In the genomic region with DNA sequence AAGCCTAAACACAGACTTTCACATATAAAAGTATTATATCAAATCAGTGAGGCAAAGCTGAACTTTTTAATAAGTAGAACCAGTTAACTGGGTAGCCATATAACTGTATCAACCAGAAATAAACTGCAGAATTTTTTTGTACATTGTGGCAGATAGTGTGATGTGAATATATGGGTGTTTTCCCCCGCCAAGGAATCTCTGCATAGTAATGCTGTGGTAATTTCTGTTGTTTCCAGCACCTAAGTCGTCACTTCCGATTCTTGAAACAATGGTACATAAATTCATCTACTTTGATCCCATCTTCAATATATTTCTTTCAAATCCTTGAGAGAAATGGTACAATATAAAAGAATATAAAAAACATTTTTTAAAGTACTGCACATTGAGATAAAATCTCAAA, we compare ENCODE assay signal across 19 cellular contexts. TPM values are rescaled to one million over a fixed set of nuclear protein-coding genes. Genes with fewer than 3 reads are reported as not detected.
DNase-seq lines count a peak whose midpoint lies in the region; ATAC-seq and TF ChIP-seq lines count a peak whose summit lies in the region.
"Had no signal": no experiment of that assay in that cellular context is flagged by ENCODE, and none has a peak within 500 bp of the region (broad histone marks: within the 10 kb centered on the region; RNA-seq: fewer than 3 reads in every experiment).

No MANE protein-coding gene starts in this region.

- DNase-seq in GM10266 (ENCODE audit: extremely low spot score) = peak; percentile 41
- peak; percentile 12 for DNase-seq in germinal center (ENCODE audit: low spot score)
- no peak for DNase-seq in tibial nerve (ENCODE audit: low spot score in 2 of 2)
- DNase-seq in coronary artery (ENCODE audit: low spot score) = no peak
- DNase-seq in activated CD8-positive, alpha-beta memory T cell treated with anti-CD3 and anti-CD28 coated beads for 24 hours = no peak
- no peak for DNase-seq in GM23338 (ENCODE audit: low spot score)
- DNase-seq: AML-193, DMS79 treated with DMSO at 0.1 percent for 48 hours, GDM1, HCEC 1CT, NCI-H187 treated with DMSO at 0.1 percent for 48 hours, NCI-H446 treated with DMSO at 0.1 percent for 48 hours, NCI-H774, Peyer's patch, SHP77 treated with DMSO at 0.1 percent for 48 hours had no signal

- no peaks in the 10 kb centered on the region for H3K4me1 Mint-ChIP-seq in GM23338

- no peak overlapping the region for H3K27ac Mint-ChIP-seq in GM23338
- H3K27ac Mint-ChIP-seq: CD4-positive, CD25-positive, alpha-beta regulatory T cell; T-helper 1 cell treated with Interleukin-12 subunit alpha and Interleukin-12 subunit beta and Interleukin-4 antibody, amounts not matched to agents 30 μg/mL and 1 μg/mL, for 36 hours had no signal

- H3K9me3 ChIP-seq in tibial nerve = no peaks in the 10 kb centered on the region
- H3K9me3 ChIP-seq: Peyer's patch had no signal

- TF ChIP-seq CTCF in GM10266 (IDR thresholded peaks at IDR 0.05; ENCODE audit: control insufficient read depth, insufficient read depth, low read depth, missing control alignments) (no peak), tibial nerve (IDR thresholded peaks at IDR 0.05) (no peak), coronary artery (IDR thresholded peaks at IDR 0.05) (no peak), GM23338 (conservative IDR thresholded peaks at IDR 0.05; ENCODE audit: low read depth in 2 of 2) (no peak)

- peaks cover 14% of the 10 kb centered on the region; the same call in 1 of the 2 replicates for H3K79me2 ChIP-seq in GM23338 (replicated peaks; ENCODE audit: insufficient read depth)

- no peaks in the 10 kb centered on the region for H3K36me3 ChIP-seq in tibial nerve
- H3K36me3 ChIP-seq in GM23338 (ENCODE audit: insufficient read depth) = no peaks in the 10 kb centered on the region
- H3K36me3 ChIP-seq: Peyer's patch had no signal

- peaks cover 3% of the 10 kb centered on the region; the same call in 1 of the 2 replicates for H4K20me1 ChIP-seq in GM23338 (replicated peaks; ENCODE audit: insufficient read depth)

- no peaks in the 10 kb centered on the region for H3K9me3 Mint-ChIP-seq in GM23338
- H3K9me3 Mint-ChIP-seq: T-helper 1 cell treated with Interleukin-12 subunit alpha and Interleukin-12 subunit beta and Interleukin-4 antibody, amounts not matched to agents 30 μg/mL and 1 μg/mL, for 36 hours had no signal

- no peaks in the 10 kb centered on the region for H3F3A ChIP-seq in GM23338 (replicated peaks; ENCODE audit: low read depth)

- no peak overlapping the region for H3K4me3 ChIP-seq in tibial nerve
- H3K4me3 ChIP-seq in coronary artery = no peak overlapping the region
- H3K4me3 ChIP-seq in GM23338 = no peak overlapping the region
- H3K4me3 ChIP-seq: Peyer's patch had no signal

- peaks cover 5% of the 10 kb centered on the region for H3K27me3 Mint-ChIP-seq in GM23338 (ENCODE audit: insufficient read depth, low read depth, poor library complexity)
- H3K27me3 Mint-ChIP-seq: CD4-positive, CD25-positive, alpha-beta regulatory T cell had no signal

- no peaks in the 10 kb centered on the region for H3K9me2 ChIP-seq in GM23338 (ENCODE audit: insufficient read depth)

- no peak overlapping the region for H3K4me3 Mint-ChIP-seq in GM23338
- H3K4me3 Mint-ChIP-seq: CD4-positive, CD25-positive, alpha-beta regulatory T cell; T-helper 1 cell treated with Interleukin-12 subunit alpha and Interleukin-12 subunit beta and Interleukin-4 antibody, amounts not matched to agents 30 μg/mL and 1 μg/mL, for 36 hours had no signal

- H3K36me3 Mint-ChIP-seq in GM23338 (ENCODE audit: low read depth) = peaks cover 17% of the 10 kb centered on the region; the same call in 2 of the 3 replicates

- no peak for TF ChIP-seq EP300 in tibial nerve (IDR thresholded peaks at IDR 0.05)

- H3K4me2 ChIP-seq in GM23338 = no peak overlapping the region

- H3K27ac ChIP-seq in tibial nerve (no peak overlapping the region), coronary artery (no peak overlapping the region), GM23338 (ENCODE audit: low read depth) (no peak overlapping the region)

- ATAC-seq in GM18907 (IDR thresholded peaks at IDR 0.05; ENCODE audit: unreplicated experiment) (peak; percentile 45), HG02981 (IDR thresholded peaks at IDR 0.05; ENCODE audit: unreplicated experiment) (peak; percentile 38), GM23338 (no peak)

- H2AFZ ChIP-seq in GM23338 = no peak overlapping the region

- WGBS in tibial nerve, 2 donors = 96% methylated on average over 3 of the region's 3 CpGs

- no peak for TF ChIP-seq POLR2A in tibial nerve (IDR thresholded peaks at IDR 0.05)

- H3K4me1 ChIP-seq in tibial nerve (peaks cover 0 to 8% (median 3%) of the 10 kb centered on the region in 4 donors), GM23338 (ENCODE audit: insufficient read depth) (no peaks in the 10 kb centered on the region)
- H3K4me1 ChIP-seq: Peyer's patch had no signal

- H3K27me3 ChIP-seq in tibial nerve (no peaks in the 10 kb centered on the region), GM23338 (ENCODE audit: insufficient read depth) (no peaks in the 10 kb centered on the region)
- H3K27me3 ChIP-seq: Peyer's patch had no signal

TF ChIP-seq in GM23338, 12 proteins besides CTCF, POLR2A, EP300 and RAD21 (continues in another document):
- no peak for TF ChIP-seq STAT1 (IDR thresholded peaks at IDR 0.05; ENCODE audit: unreplicated experiment)
- no peak for TF ChIP-seq NANOG (IDR thresholded peaks at IDR 0.05; ENCODE audit: borderline replicate concordance)
- no peak for TF ChIP-seq EZH2 (IDR thresholded peaks at IDR 0.05; ENCODE audit: low read depth, unreplicated experiment)
- TF ChIP-seq ZNF114 (CRISPR knock-in tag; IDR thresholded peaks at IDR 0.05) = no peak
- no peak for TF ChIP-seq ZNF331 (CRISPR knock-in tag; IDR thresholded peaks at IDR 0.05; ENCODE audit: low read depth)
- no peak for TF ChIP-seq JUNB (IDR thresholded peaks at IDR 0.05; ENCODE audit: unreplicated experiment)
- TF ChIP-seq EZH2phosphoT487 (IDR thresholded peaks at IDR 0.05; ENCODE audit: unreplicated experiment) = no peak
- TF ChIP-seq, protein P1, sequence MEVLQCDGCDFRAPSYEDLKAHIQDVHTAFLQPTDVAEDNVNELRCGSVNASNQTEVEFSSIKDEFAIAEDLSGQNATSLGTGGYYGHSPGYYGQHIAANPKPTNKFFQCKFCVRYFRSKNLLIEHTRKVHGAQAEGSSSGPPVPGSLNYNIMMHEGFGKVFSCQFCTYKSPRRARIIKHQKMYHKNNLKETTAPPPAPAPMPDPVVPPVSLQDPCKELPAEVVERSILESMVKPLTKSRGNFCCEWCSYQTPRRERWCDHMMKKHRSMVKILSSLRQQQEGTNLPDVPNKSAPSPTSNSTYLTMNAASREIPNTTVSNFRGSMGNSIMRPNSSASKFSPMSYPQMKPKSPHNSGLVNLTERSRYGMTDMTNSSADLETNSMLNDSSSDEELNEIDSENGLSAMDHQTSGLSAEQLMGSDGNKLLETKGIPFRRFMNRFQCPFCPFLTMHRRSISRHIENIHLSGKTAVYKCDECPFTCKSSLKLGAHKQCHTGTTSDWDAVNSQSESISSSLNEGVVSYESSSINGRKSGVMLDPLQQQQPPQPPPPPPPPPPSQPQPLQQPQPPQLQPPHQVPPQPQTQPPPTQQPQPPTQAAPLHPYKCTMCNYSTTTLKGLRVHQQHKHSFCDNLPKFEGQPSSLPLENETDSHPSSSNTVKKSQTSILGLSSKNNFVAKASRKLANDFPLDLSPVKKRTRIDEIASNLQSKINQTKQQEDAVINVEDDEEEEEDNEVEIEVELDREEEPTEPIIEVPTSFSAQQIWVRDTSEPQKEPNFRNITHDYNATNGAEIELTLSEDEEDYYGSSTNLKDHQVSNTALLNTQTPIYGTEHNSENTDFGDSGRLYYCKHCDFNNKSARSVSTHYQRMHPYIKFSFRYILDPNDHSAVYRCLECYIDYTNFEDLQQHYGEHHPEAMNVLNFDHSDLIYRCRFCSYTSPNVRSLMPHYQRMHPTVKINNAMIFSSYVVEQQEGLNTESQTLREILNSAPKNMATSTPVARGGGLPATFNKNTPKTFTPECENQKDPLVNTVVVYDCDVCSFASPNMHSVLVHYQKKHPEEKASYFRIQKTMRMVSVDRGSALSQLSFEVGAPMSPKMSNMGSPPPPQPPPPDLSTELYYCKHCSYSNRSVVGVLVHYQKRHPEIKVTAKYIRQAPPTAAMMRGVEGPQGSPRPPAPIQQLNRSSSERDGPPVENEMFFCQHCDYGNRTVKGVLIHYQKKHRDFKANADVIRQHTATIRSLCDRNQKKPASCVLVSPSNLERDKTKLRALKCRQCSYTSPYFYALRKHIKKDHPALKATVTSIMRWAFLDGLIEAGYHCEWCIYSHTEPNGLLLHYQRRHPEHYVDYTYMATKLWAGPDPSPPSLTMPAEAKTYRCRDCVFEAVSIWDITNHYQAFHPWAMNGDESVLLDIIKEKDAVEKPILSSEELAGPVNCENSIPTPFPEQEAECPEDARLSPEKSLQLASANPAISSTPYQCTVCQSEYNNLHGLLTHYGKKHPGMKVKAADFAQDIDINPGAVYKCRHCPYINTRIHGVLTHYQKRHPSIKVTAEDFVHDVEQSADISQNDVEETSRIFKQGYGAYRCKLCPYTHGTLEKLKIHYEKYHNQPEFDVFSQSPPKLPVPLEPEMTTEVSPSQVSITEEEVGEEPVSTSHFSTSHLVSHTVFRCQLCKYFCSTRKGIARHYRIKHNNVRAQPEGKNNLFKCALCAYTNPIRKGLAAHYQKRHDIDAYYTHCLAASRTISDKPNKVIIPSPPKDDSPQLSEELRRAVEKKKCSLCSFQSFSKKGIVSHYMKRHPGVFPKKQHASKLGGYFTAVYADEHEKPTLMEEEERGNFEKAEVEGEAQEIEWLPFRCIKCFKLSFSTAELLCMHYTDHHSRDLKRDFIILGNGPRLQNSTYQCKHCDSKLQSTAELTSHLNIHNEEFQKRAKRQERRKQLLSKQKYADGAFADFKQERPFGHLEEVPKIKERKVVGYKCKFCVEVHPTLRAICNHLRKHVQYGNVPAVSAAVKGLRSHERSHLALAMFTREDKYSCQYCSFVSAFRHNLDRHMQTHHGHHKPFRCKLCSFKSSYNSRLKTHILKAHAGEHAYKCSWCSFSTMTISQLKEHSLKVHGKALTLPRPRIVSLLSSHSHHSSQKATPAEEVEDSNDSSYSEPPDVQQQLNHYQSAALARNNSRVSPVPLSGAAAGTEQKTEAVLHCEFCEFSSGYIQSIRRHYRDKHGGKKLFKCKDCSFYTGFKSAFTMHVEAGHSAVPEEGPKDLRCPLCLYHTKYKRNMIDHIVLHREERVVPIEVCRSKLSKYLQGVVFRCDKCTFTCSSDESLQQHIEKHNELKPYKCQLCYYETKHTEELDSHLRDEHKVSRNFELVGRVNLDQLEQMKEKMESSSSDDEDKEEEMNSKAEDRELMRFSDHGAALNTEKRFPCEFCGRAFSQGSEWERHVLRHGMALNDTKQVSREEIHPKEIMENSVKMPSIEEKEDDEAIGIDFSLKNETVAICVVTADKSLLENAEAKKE (CRISPR knock-in tag; IDR thresholded peaks at IDR 0.05) = no peak
- no peak for TF ChIP-seq CREB1 (CRISPR knock-in tag; IDR thresholded peaks at IDR 0.05; ENCODE audit: low read depth)

RNA-seq across cellular contexts. Expression of a gene that starts 39.6 kb away (rescaled TPM):
- total RNA-seq in tibial nerve = 10 to 100 TPM; 16.5 to 23.8 (median 19.2) TPM
- total RNA-seq in GM23338 (2014; rRNA removed; shearing (Covaris generic)) = 40.9 and 45.7 TPM in 2 replicates
- 50.9 and 62.0 TPM in 2 replicates for polyA plus RNA-seq in GM23338 (2016; fragmentation: Nextera tagmentation; extraction: Ambion mirVana)

Comparison
In these comparisons a context has a peak if more than half of its experiments do, and no peak if none do; other contexts are left out.
1. DNase-seq: peak in GM10266 (single experiment) and germinal center (single experiment); none in tibial nerve (0 of 2), coronary artery (single experiment), activated CD8-positive, alpha-beta memory T cell treated with anti-CD3 and anti-CD28 coated beads for 24 hours (single experiment) and GM23338 (single experiment).